Comparison of ENCODE assay signal across 27 cellular contexts in genomic region chr2:114265256-114265655, GRCh38.
"Had no signal": no experiment of that assay in that cellular context is flagged by ENCODE, and none has a peak within 500 bp of the region (broad histone marks: within the 10 kb centered on the region; RNA-seq: fewer than 3 reads in every experiment).

No MANE protein-coding gene starts in this region.

- H3K9me3 ChIP-seq: ascending aorta, breast epithelium, colonic mucosa had no signal

- H3K27me3 ChIP-seq: ascending aorta, breast epithelium, cardiac muscle cell, colonic mucosa had no signal

- H3K4me1 ChIP-seq: ascending aorta, breast epithelium, colonic mucosa had no signal

- DNase-seq: activated CD4-positive, alpha-beta memory T cell treated with anti-CD3 and anti-CD28 coated beads for 36 hours; activated CD4-positive, alpha-beta T cell treated with anti-CD3 and anti-CD28 coated beads for 36 hours; activated CD4-positive, alpha-beta T cell treated with anti-CD3 and anti-CD28 coated beads, Interleukin-2, amount 10 ng/mL, durations not matched to agents 24 days and 14 days; activated CD4-positive, CD25-positive, alpha-beta regulatory T cell; activated CD4-positive, CD25-positive, alpha-beta regulatory T cell treated with anti-CD3 and anti-CD28 coated beads, Interleukin-2, amount 50 U/mL, for 72 hours; activated CD8-positive, alpha-beta memory T cell treated with anti-CD3 and anti-CD28 coated beads, Interleukin-2, amount 10 ng/mL, durations not matched to agents 7 days and 5 days; activated CD8-positive, alpha-beta memory T cell treated with anti-CD3 and anti-CD28 coated beads, Interleukin-2, amount 50 U/mL, for 4 hours; activated CD8-positive, alpha-beta T cell treated with anti-CD3 and anti-CD28 coated beads, Interleukin-2, amount 10 ng/mL, durations not matched to agents 7 days and 5 days; activated gamma-delta T cell; activated naive CD4-positive, alpha-beta T cell; activated naive CD4-positive, alpha-beta T cell treated with anti-CD3 and anti-CD28 coated beads, Interleukin-2, amount 10 ng/mL, durations not matched to agents 7 days and 5 days; activated naive CD8-positive, alpha-beta T cell treated with anti-CD3 and anti-CD28 coated beads, Interleukin-2, amount 10 ng/mL, durations not matched to agents 7 days and 5 days; activated T-cell treated with anti-CD3 and anti-CD28 coated beads, Interleukin-2, amount 50 U/mL, for 1 hour; activated T-cell treated with anti-CD3 and anti-CD28 coated beads, Interleukin-2, amount 50 U/mL, for 48 hours; central memory CD4-positive, alpha-beta T cell; cerebellar nuclear complex; colonic mucosa; effector CD8-positive, alpha-beta T cell; foreskin fibroblast; head of caudate nucleus; T-helper 2 cell had no signal

- H3K27ac ChIP-seq: ascending aorta, breast epithelium, cardiac muscle cell, colonic mucosa had no signal

- H3K4me3 ChIP-seq: ascending aorta, breast epithelium, cardiac muscle cell, colonic mucosa had no signal

- ATAC-seq: activated CD4-positive, alpha-beta T cell treated with anti-CD3 and anti-CD28 coated beads for 36 hours; activated CD8-positive, alpha-beta memory T cell treated with anti-CD3 and anti-CD28 coated beads, Interleukin-2, amount 10 ng/mL, durations not matched to agents 7 days and 5 days; activated CD8-positive, alpha-beta T cell treated with anti-CD3 and anti-CD28 coated beads, Interleukin-2, amount 10 ng/mL, durations not matched to agents 7 days and 5 days; activated naive CD4-positive, alpha-beta T cell treated with anti-CD3 and anti-CD28 coated beads, Interleukin-2, amount 50 U/mL, for 72 hours; esophagus mucosa had no signal

- FAIRE-seq: frontal cortex had no signal

- H3K36me3 ChIP-seq: ascending aorta, breast epithelium, cardiac muscle cell, colonic mucosa had no signal
